Comparison of ENCODE assay signal across 10 cellular contexts in genomic region chr17:77842906-77843249, GRCh38.
DNase-seq lines count a peak whose midpoint lies in the region; ATAC-seq and TF ChIP-seq lines count a peak whose summit lies in the region.
"Had no signal": no experiment of that assay in that cellular context is flagged by ENCODE, and none has a peak within 500 bp of the region (broad histone marks: within the 10 kb centered on the region; RNA-seq: fewer than 3 reads in every experiment).

No MANE protein-coding gene starts in this region.

- no peak for ATAC-seq in RWPE2 (ENCODE audit: low read depth)
- peak; percentile 48 for ATAC-seq in stimulated activated naive CD8-positive, alpha-beta T cell treated with anti-CD3 and anti-CD28 coated beads, Interleukin-15, Interleukin-2, amounts not matched to agents 100 U/mL and 50 U/mL, for 24 hours
- ATAC-seq in HG02973 (IDR thresholded peaks at IDR 0.05; ENCODE audit: unreplicated experiment) = no peak
- ATAC-seq in GM21786 (IDR thresholded peaks at IDR 0.05; ENCODE audit: unreplicated experiment) = no peak
- ATAC-seq in GM19023 (IDR thresholded peaks at IDR 0.05; ENCODE audit: unreplicated experiment) = no peak

- DNase-seq in activated naive CD4-positive, alpha-beta T cell treated with anti-CD3 and anti-CD28 coated beads, Interleukin-2, amount 10 ng/mL, durations not matched to agents 7 days and 5 days = no peak
- no peak for DNase-seq in activated naive CD4-positive, alpha-beta T cell (lab: John Stamatoyannopoulos, UW)
- DNase-seq in RWPE2 (ENCODE audit: low spot score) = peak; percentile 45
- no peak for DNase-seq in chondrocyte (ENCODE audit: low spot score)
- no peak for DNase-seq in stimulated activated naive CD8-positive, alpha-beta T cell treated with anti-CD3 and anti-CD28 coated beads, Interleukin-15, Interleukin-2, amounts not matched to agents 100 U/mL and 50 U/mL, for 24 hours
- DNase-seq: H7, NCI-H2171 treated with DMSO at 0.1 percent for 48 hours had no signal

- H3K9me3 ChIP-seq in RWPE2 (ENCODE audit: severe bottlenecking) = no peaks in the 10 kb centered on the region

- peaks cover 50% of the 10 kb centered on the region for H3K4me1 Mint-ChIP-seq in activated naive CD4-positive, alpha-beta T cell treated with anti-CD3 and anti-CD28 coated beads, Interleukin-2, amount 10 ng/mL, durations not matched to agents 7 days and 5 days
- H3K4me1 Mint-ChIP-seq in chondrocyte (ENCODE audit: low read depth) = peaks cover 41% of the 10 kb centered on the region

- CTCF ChIA-PET in activated naive CD4-positive, alpha-beta T cell treated with anti-CD3 and anti-CD28 coated beads, Interleukin-2, amount 10 ng/mL, durations not matched to agents 7 days and 5 days (lab: Charles Lee) = interaction anchor here (1.2 kb wide), 1 partner anchor 59 kb away, joined by 3 read pairs; no protein-coding TSS in a partner anchor

- H3K4me3 Mint-ChIP-seq in activated naive CD4-positive, alpha-beta T cell treated with anti-CD3 and anti-CD28 coated beads, Interleukin-2, amount 10 ng/mL, durations not matched to agents 7 days and 5 days = no peak overlapping the region
- no peak overlapping the region for H3K4me3 Mint-ChIP-seq in chondrocyte (ENCODE audit: unreplicated experiment)

- peak overlapping the region; percentile 1 for H3K27ac Mint-ChIP-seq in activated naive CD4-positive, alpha-beta T cell treated with anti-CD3 and anti-CD28 coated beads, Interleukin-2, amount 10 ng/mL, durations not matched to agents 7 days and 5 days
- H3K27ac Mint-ChIP-seq in chondrocyte (ENCODE audit: unreplicated experiment) = peak overlapping the region; percentile 17

- no peaks in the 10 kb centered on the region for H3K36me3 Mint-ChIP-seq in activated naive CD4-positive, alpha-beta T cell treated with anti-CD3 and anti-CD28 coated beads, Interleukin-2, amount 10 ng/mL, durations not matched to agents 7 days and 5 days
- H3K36me3 Mint-ChIP-seq in chondrocyte (ENCODE audit: low read depth) = no peaks in the 10 kb centered on the region

- H3K4me3 ChIP-seq in RWPE2 (ENCODE audit: severe bottlenecking) = no peak overlapping the region

- H3K9me3 Mint-ChIP-seq in activated naive CD4-positive, alpha-beta T cell treated with anti-CD3 and anti-CD28 coated beads, Interleukin-2, amount 10 ng/mL, durations not matched to agents 7 days and 5 days = peaks cover 2% of the 10 kb centered on the region
- H3K9me3 Mint-ChIP-seq in chondrocyte (ENCODE audit: low read depth) = no peaks in the 10 kb centered on the region

- TF ChIP-seq CTCF in RWPE2 (IDR thresholded peaks at IDR 0.05; ENCODE audit: poor library complexity, severe bottlenecking) = no peak
- no peak for TF ChIP-seq CTCF in chondrocyte (IDR thresholded peaks at IDR 0.05)

- no peaks in the 10 kb centered on the region for H3K27me3 ChIP-seq in RWPE2 (ENCODE audit: insufficient read depth, poor library complexity, severe bottlenecking)

- H3K4me1 ChIP-seq in RWPE2 (ENCODE audit: insufficient read depth, poor library complexity, severe bottlenecking) = peaks cover 18% of the 10 kb centered on the region

- peak overlapping the region; percentile 54 for H3K27ac ChIP-seq in RWPE2 (ENCODE audit: poor library complexity, severe bottlenecking)

- no peaks in the 10 kb centered on the region for H3K36me3 ChIP-seq in RWPE2 (ENCODE audit: low read depth)

- peaks cover 53% of the 10 kb centered on the region for H3K27me3 Mint-ChIP-seq in activated naive CD4-positive, alpha-beta T cell treated with anti-CD3 and anti-CD28 coated beads, Interleukin-2, amount 10 ng/mL, durations not matched to agents 7 days and 5 days
- H3K27me3 Mint-ChIP-seq in chondrocyte (ENCODE audit: low read depth) = no peaks in the 10 kb centered on the region
